Comparison of ENCODE assay signal across 8 cellular contexts in genomic region chr3:72123908-72124441, GRCh38.
DNase-seq lines count a peak whose midpoint lies in the region; ATAC-seq and TF ChIP-seq lines count a peak whose summit lies in the region.

No MANE protein-coding gene starts in this region.

- H3K9ac ChIP-seq in IMR-90 (ENCODE audit: low read depth, low read length) (no peak overlapping the region), skeletal muscle tissue (ENCODE audit: low read depth in 1 of 3, low read length in 3 of 3) (no peak overlapping the region)

- TF ChIP-seq CTCF in IMR-90 (conservative IDR thresholded peaks at IDR 0.05; ENCODE audit: low read depth, low read length) = no peak
- no peak for TF ChIP-seq CTCF in progenitor cell of endocrine pancreas (IDR thresholded peaks at IDR 0.05; ENCODE audit: unreplicated experiment)

- H3K36me3 ChIP-seq in IMR-90 (ENCODE audit: control insufficient read depth, insufficient read depth, low read length) = no peaks in the 10 kb centered on the region
- no peaks in the 10 kb centered on the region for H3K36me3 ChIP-seq in skeletal muscle tissue (ENCODE audit: control insufficient read depth in 3 of 3, insufficient read depth in 3 of 3, low read length in 3 of 3)

- POLR2A ChIA-PET in IMR-90 (lab: Charles Lee; ENCODE audit: unreplicated experiment) = no interaction called here

- no peak overlapping the region for H4K91ac ChIP-seq in IMR-90 (ENCODE audit: insufficient read depth, low read depth, low read length)

- no peak overlapping the region for H3K4me2 ChIP-seq in IMR-90 (ENCODE audit: low read depth, low read length)

- dilution Hi-C loops in IMR-90 (cut with HindIII; ENCODE audit: low sequenced_read_pairs, unreplicated experiment) = no loop called here

- ATAC-seq in IMR-90 (ENCODE audit: low read depth) = no peak
- ATAC-seq in esophagus mucosa = peak; percentile 95
- no peak for ATAC-seq in GM21825 (IDR thresholded peaks at IDR 0.05; ENCODE audit: unreplicated experiment)
- no peak for ATAC-seq in T-helper 17 cell

- peaks cover 24% of the 10 kb centered on the region for H3K27me3 Mint-ChIP-seq in T-helper 17 cell
- no peaks in the 10 kb centered on the region for H3K27me3 Mint-ChIP-seq in progenitor cell of endocrine pancreas

- 33% methylated on average over 3 of the region's 7 CpGs; no CpG with 5 or more reads in 1 of the 2 experiments for WGBS in IMR-90 (ENCODE audit: extremely low coverage in 2 of 2, insufficient read length in 1 of 2), 2 experiments

- H2BK5ac ChIP-seq in IMR-90 (ENCODE audit: low read depth, low read length, poor library complexity, severe bottlenecking) = no peak overlapping the region

- no peak overlapping the region for H3K56ac ChIP-seq in IMR-90 (ENCODE audit: extremely low read depth, insufficient read depth, low read length)

- no peak overlapping the region for H2AK9ac ChIP-seq in IMR-90 (replicated peaks; ENCODE audit: low read depth, low read length, poor library complexity)

- BruUV-seq in IMR-90 (replicated peaks; lab: Mats Ljungman, UMichigan) = no TSS peak

- CTCF ChIA-PET in IMR-90 (lab: Yijun Ruan, JAX) = no interaction called here

- in situ Hi-C loops in IMR-90 (cut with MboI; ENCODE audit: low sequenced_read_pairs) = no loop called here

- H2AFZ ChIP-seq in IMR-90 (replicated peaks; ENCODE audit: low read length, poor library complexity) = no peak overlapping the region

- H3K27me3 ChIP-seq in IMR-90 (ENCODE audit: control insufficient read depth, insufficient read depth, low read length) = peaks cover 6% of the 10 kb centered on the region
- no peaks in the 10 kb centered on the region for H3K27me3 ChIP-seq in skeletal muscle tissue (ENCODE audit: control insufficient read depth in 3 of 3, insufficient read depth in 3 of 3, low read length in 3 of 3)

- TF ChIP-seq RAD21 in IMR-90 (IDR thresholded peaks at IDR 0.05; ENCODE audit: low read length) = no peak

- H4K8ac ChIP-seq in IMR-90 (ENCODE audit: low read depth in 2 of 2, low read length in 2 of 2) = no peak overlapping the region

- H3K4me3 ChIP-seq in IMR-90 (ENCODE audit: insufficient read depth, low read depth, low read length) (no peak overlapping the region), skeletal muscle tissue (ENCODE audit: low read length in 3 of 3) (no peak overlapping the region)

- no peak overlapping the region for H4K5ac ChIP-seq in IMR-90 (ENCODE audit: low read depth, low read length)

- H4K20me1 ChIP-seq in IMR-90 (ENCODE audit: insufficient read depth, low read length) = no peaks in the 10 kb centered on the region

- no peak overlapping the region for H3K4ac ChIP-seq in IMR-90 (ENCODE audit: low read depth, low read length)

- H3K23ac ChIP-seq in IMR-90 (ENCODE audit: low read depth, low read length) = no peak overlapping the region

- no peak overlapping the region for H2BK120ac ChIP-seq in IMR-90 (ENCODE audit: low read depth, low read length)

- H3K27ac Mint-ChIP-seq in T-helper 17 cell (no peak overlapping the region), progenitor cell of endocrine pancreas (no peak overlapping the region)

- H3K36me3 Mint-ChIP-seq in T-helper 17 cell (ENCODE audit: low read depth) = no peaks in the 10 kb centered on the region
- H3K36me3 Mint-ChIP-seq in progenitor cell of endocrine pancreas (ENCODE audit: insufficient read depth) = no peaks in the 10 kb centered on the region

- no peak overlapping the region for H2BK15ac ChIP-seq in IMR-90 (ENCODE audit: low read depth, low read length)

- no peak for TF ChIP-seq POLR2A in IMR-90 (IDR thresholded peaks at IDR 0.05; ENCODE audit: low read depth, low read length)

- intact Hi-C loops in IMR-90 (cut with micrococcal nuclease) = no loop called here

- DNase-seq in stimulated activated CD4-positive, alpha-beta T cell treated with anti-CD3 and anti-CD28 coated beads, Interleukin-1b, Interleukin-23, amount 100 ng/mL, for 48 hours = peak; percentile 42
- no peak for DNase-seq in stimulated activated CD4-positive, alpha-beta T cell treated with anti-CD3 and anti-CD28 coated beads, Interleukin-4, amount 100 ng/mL, for 1 hour
- DNase-seq in IMR-90 (peak; percentile 78), T-helper 17 cell (no peak), progenitor cell of endocrine pancreas (ENCODE audit: low spot score, unreplicated experiment) (no peak)

- H3K27ac ChIP-seq in IMR-90 (ENCODE audit: insufficient read depth, low read length) = no peak overlapping the region
- peak overlapping the region; percentile 12 for H3K27ac ChIP-seq in skeletal muscle tissue (ENCODE audit: low read depth, low read length)

- H3K4me1 ChIP-seq in IMR-90 (ENCODE audit: control insufficient read depth, insufficient read depth, low read length) (peaks cover 1% of the 10 kb centered on the region; the same call in 1 of the 2 replicates), skeletal muscle tissue (ENCODE audit: control insufficient read depth in 3 of 3, insufficient read depth in 3 of 3, low read length in 3 of 3) (peaks cover 0 to 12% (median 6%) of the 10 kb centered on the region in 3 donors)

- H3K79me1 ChIP-seq in IMR-90 (ENCODE audit: low read depth in 1 of 2, low read length in 2 of 2) = no peaks in the 10 kb centered on the region

- H3K9me1 ChIP-seq in IMR-90 (ENCODE audit: insufficient read depth, low read length) = no peaks in the 10 kb centered on the region

- no peak overlapping the region for H2BK20ac ChIP-seq in IMR-90 (ENCODE audit: low read depth, low read length)

- H3K14ac ChIP-seq in IMR-90 (replicated peaks; ENCODE audit: low read depth, low read length) = no peak overlapping the region

- H3K4me1 Mint-ChIP-seq in T-helper 17 cell (peaks cover 3% of the 10 kb centered on the region), progenitor cell of endocrine pancreas (ENCODE audit: low read depth) (no peaks in the 10 kb centered on the region)

- H3K9me3 Mint-ChIP-seq in progenitor cell of endocrine pancreas (ENCODE audit: low read depth) = no peaks in the 10 kb centered on the region

- no peak overlapping the region for H2AK5ac ChIP-seq in IMR-90 (ENCODE audit: low read depth, low read length)

- H3K9me3 ChIP-seq in IMR-90 (ENCODE audit: control insufficient read depth, insufficient read depth, low read length) (no peaks in the 10 kb centered on the region), skeletal muscle tissue (ENCODE audit: control insufficient read depth in 3 of 3, low read length in 3 of 3) (no peaks in the 10 kb centered on the region), T-helper 17 cell (ENCODE audit: control insufficient read depth, low read length, poor library complexity, severe bottlenecking) (no peaks in the 10 kb centered on the region)

- no peak overlapping the region for H3K18ac ChIP-seq in IMR-90 (ENCODE audit: low read depth, low read length)

- H3K4me3 Mint-ChIP-seq in T-helper 17 cell (no peak overlapping the region), progenitor cell of endocrine pancreas (ENCODE audit: low read depth) (no peak overlapping the region)

TF ChIP-seq in IMR-90, 13 proteins besides CTCF, POLR2A, EP300 and RAD21:
- TF ChIP-seq CEBPB (IDR thresholded peaks at IDR 0.05; ENCODE audit: low read depth, low read length) (peak; percentile 55; the same call in 1 of the 2 replicates), RFX5 (IDR thresholded peaks at IDR 0.05; ENCODE audit: low read depth, low read length) (no peak), FOS (IDR thresholded peaks at IDR 0.05; ENCODE audit: low read depth, low read length) (peak; percentile 12; the same call in 1 of the 2 replicates), USF2 (IDR thresholded peaks at IDR 0.05; ENCODE audit: low read depth, low read length) (no peak), MAFK (IDR thresholded peaks at IDR 0.05; ENCODE audit: low read depth, low read length) (no peak), NFE2L2 (IDR thresholded peaks at IDR 0.05; ENCODE audit: low read depth, low read length) (no peak)

Comparison
In these comparisons a context has a peak if more than half of its experiments do, and no peak if none do; other contexts are left out.
1. DNase-seq: peak in stimulated activated CD4-positive, alpha-beta T cell treated with anti-CD3 and anti-CD28 coated beads, Interleukin-1b, Interleukin-23, amount 100 ng/mL, for 48 hours (single experiment) and IMR-90 (single experiment); none in stimulated activated CD4-positive, alpha-beta T cell treated with anti-CD3 and anti-CD28 coated beads, Interleukin-4, amount 100 ng/mL, for 1 hour (single experiment), T-helper 17 cell (0 of 3) and progenitor cell of endocrine pancreas (single experiment).